Comparison of ENCODE assay signal across 5 cellular contexts in the genomic region with DNA sequence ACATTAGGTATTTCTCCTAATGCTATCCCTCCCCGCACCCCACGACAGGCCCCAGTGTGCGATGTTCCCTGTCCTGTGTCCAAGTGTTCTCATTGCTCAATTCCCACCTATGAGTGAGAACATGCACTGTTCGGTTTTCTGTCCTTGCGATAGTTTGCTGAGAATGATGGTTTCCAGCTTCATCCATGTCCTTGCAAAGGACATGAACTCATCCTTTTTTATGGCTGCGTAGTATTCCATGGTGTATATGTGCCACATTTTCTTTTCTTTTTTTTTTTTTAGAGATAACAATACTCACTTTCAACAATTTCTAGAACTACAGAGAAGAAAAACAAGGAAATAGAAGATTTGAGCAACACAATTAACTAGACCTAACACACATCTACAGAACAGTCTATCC. TPM values are rescaled to one million over a fixed set of nuclear protein-coding genes. Genes with fewer than 3 reads are reported as not detected.
A peak's percentile ranks its signal among the peaks of the same experiment; 100 is the strongest.
DNase-seq lines count a peak whose midpoint lies in the region; ATAC-seq, FAIRE-seq and TF ChIP-seq lines count a peak whose summit lies in the region.
"Not testable (repeated sequence)": the region's sequence is repeated elsewhere in the genome, so short reads cannot be mapped to it uniquely, and the experiment has no call there.

No MANE protein-coding gene starts in this region.

- TF ChIP-seq POLR2A in K562 (conservative IDR thresholded peaks at IDR 0.05), result not testable (repeated sequence)

- not testable (repeated sequence) for H3K4me3 ChIP-seq in HEK293 (ENCODE audit: low read depth, low read length); K562

- H3K9me3 ChIP-seq in HEK293 (ENCODE audit: control insufficient read depth, insufficient read depth, low read depth, low read length); K562 (replicated peaks; ENCODE audit: control insufficient read depth, insufficient read depth, low read depth, low read length): not testable (repeated sequence)

- not testable (repeated sequence) for H3K4me1 ChIP-seq in HEK293 (ENCODE audit: control insufficient read depth, insufficient read depth, low read length); K562 (replicated peaks in 1 of 2; ENCODE audit: control insufficient read depth in 2 of 2, insufficient read depth in 2 of 2, low read length in 2 of 2); foreskin keratinocyte

- not testable (repeated sequence) for H3K27ac ChIP-seq in HEK293 (ENCODE audit: extremely low read depth, low read depth, low read length); K562 (ENCODE audit: extremely low read depth, low read depth, low read length); foreskin keratinocyte

- not testable (repeated sequence) for H3K36me3 ChIP-seq in HEK293 (ENCODE audit: control insufficient read depth in 2 of 2, insufficient read depth in 1 of 2, low read length in 2 of 2); K562 (ENCODE audit: control insufficient read depth, insufficient read depth, low read length)

- DNase-seq in K562 (ENCODE audit: extremely low read depth in 1 of 4, low spot score in 3 of 4); endothelial cell (ENCODE audit: low spot score); foreskin keratinocyte: not testable (repeated sequence)

- TF ChIP-seq EP300 in K562 (IDR thresholded peaks at IDR 0.05; ENCODE audit: low read length), result not testable (repeated sequence)

- H3K27ac Mint-ChIP-seq in endothelial cell (ENCODE audit: unreplicated experiment), result not testable (repeated sequence)

- WGBS in K562 (ENCODE audit: insufficient coverage, low coverage, missing lambda C conversion rate), result 28% methylated on average over 5 of the region's 6 CpGs

- not testable (repeated sequence) for H2AFZ ChIP-seq in K562 (ENCODE audit: low read depth, low read length)

- not testable (repeated sequence) for TF ChIP-seq RAD21 in K562 (CRISPR knock-in tag; conservative IDR thresholded peaks at IDR 0.05 in 1 of 2, IDR thresholded peaks at IDR 0.05 in 1 of 2)

- H3K9me3 Mint-ChIP-seq in endothelial cell (ENCODE audit: unreplicated experiment), result not testable (repeated sequence)

- H3K79me2 ChIP-seq in K562 (ENCODE audit: control insufficient read depth, insufficient read depth, low read length), result not testable (repeated sequence)

- ATAC-seq in SK-N-SH treated with all-trans-retinoic acid at 6 μM for 48 hours, K562: not testable (repeated sequence)
- peak; percentile 44 for ATAC-seq in foreskin keratinocyte

- peaks cover 19% of the 10 kb centered on the region for H3K36me3 Mint-ChIP-seq in endothelial cell (ENCODE audit: low read depth, unreplicated experiment)

- not testable (repeated sequence) for FAIRE-seq in K562 (lab: Jason Lieb, UNC)

- H3K9ac ChIP-seq in K562 (ENCODE audit: insufficient read depth in 1 of 2, low read depth in 2 of 2, low read length in 2 of 2), result not testable (repeated sequence)

- CTCF ChIA-PET in HEK293 (lab: Yijun Ruan, JAX); K562 (lab: Yijun Ruan, JAX; ENCODE audit: low intra/inter-chr PET ratio): not testable (repeated sequence)

- not testable (repeated sequence) for TF ChIP-seq CTCF in HEK293 (tag by site-specific recombination; IDR thresholded peaks at IDR 0.05); K562 (IDR thresholded peaks at IDR 0.05 in 2 of 3, conservative IDR thresholded peaks at IDR 0.05 in 1 of 3; ENCODE audit: insufficient read depth in 2 of 3, low read depth in 1 of 3, low read length in 3 of 3); endothelial cell (IDR thresholded peaks at IDR 0.05; ENCODE audit: unreplicated experiment); foreskin keratinocyte (conservative IDR thresholded peaks at IDR 0.05)

- H3K27me3 Mint-ChIP-seq in endothelial cell (ENCODE audit: unreplicated experiment), result not testable (repeated sequence)

- not testable (repeated sequence) for H3K9me1 ChIP-seq in K562 (ENCODE audit: control insufficient read depth, insufficient read depth, low read length)

- not testable (repeated sequence) for BruUV-seq in K562 (replicated peaks; lab: Mats Ljungman, UMichigan)

- H3K4me3 Mint-ChIP-seq in endothelial cell (ENCODE audit: unreplicated experiment), result peak overlapping the region; percentile 15

- intact Hi-C loops in K562 (cut with micrococcal nuclease), result not testable (repeated sequence)

- peaks cover 3 to 13% of the 10 kb centered on the region in 2 experiments; a peak in 3 of 5 replicates for H3K27me3 ChIP-seq in K562 (ENCODE audit: control insufficient read depth in 2 of 2, insufficient read depth in 2 of 2, low read length in 2 of 2)
- not testable (repeated sequence) for H3K27me3 ChIP-seq in foreskin keratinocyte

- POLR2A ChIA-PET in HEK293 (lab: Yijun Ruan, JAX), result not testable (repeated sequence)
- POLR2A ChIA-PET in K562 (lab: Yijun Ruan, JAX), result interaction anchor here (1.0 kb wide), 1 partner anchor 9 kb away, joined by 4 read pairs; no protein-coding TSS in a partner anchor

- peaks cover 35% of the 10 kb centered on the region for H3K4me1 Mint-ChIP-seq in endothelial cell (ENCODE audit: unreplicated experiment)

- in situ Hi-C loops in K562 (cut with MboI), result not testable (repeated sequence)

- H3K4me2 ChIP-seq in K562 (ENCODE audit: insufficient read depth, low read length), result not testable (repeated sequence)

- not testable (repeated sequence) for H4K20me1 ChIP-seq in K562 (replicated peaks; ENCODE audit: control insufficient read depth, insufficient read depth, low read length)

TF ChIP-seq in SK-N-SH treated with all-trans-retinoic acid at 6 μM for 48 hours, 23 proteins besides CTCF, POLR2A, EP300 and RAD21:
- peak; percentile 22; the same call in 1 of the 2 replicates for TF ChIP-seq ZNF8 (CRISPR knock-in tag; IDR thresholded peaks at IDR 0.05)

TF ChIP-seq in K562, 482 proteins besides CTCF, POLR2A, EP300 and RAD21:
- TF ChIP-seq BCOR (IDR thresholded peaks at IDR 0.05) (0 out of 2 replicates have a peak, but pooled peaks have one; percentile 22), ZNF146 (CRISPR knock-in tag; IDR thresholded peaks at IDR 0.05; ENCODE audit: unreplicated experiment) (peak; percentile 91), RBM25 (IDR thresholded peaks at IDR 0.05; ENCODE audit: low read depth, low read length, severe bottlenecking) (peak; percentile 47)

RNA-seq across cellular contexts. Expression of gene DISC1, which starts 19.0 kb away (rescaled TPM):
- 0.37 and 0.74 TPM in 2 replicates for total RNA-seq in K562 (2011; cell fraction: chromatin; rRNA removed; ENCODE audit: low replicate concordance)
- total RNA-seq in K562 (2011; cell fraction: nucleolus; rRNA removed), result 0.17 and 0.26 TPM in 2 replicates
- 0.15 and 0.31 TPM in 2 replicates for total RNA-seq in K562 (2011; cell fraction: nucleoplasm; rRNA removed)
- total RNA-seq in K562 (2014; rRNA removed) (0.04 and 0.09 TPM in 2 replicates), K562 (2014; rRNA removed; fragmentation: Illumina TruSeq; extraction: Trizol) (0.10 and 0.11 TPM in 2 replicates), K562 (2015; rRNA removed; fragmentation: Illumina TruSeq; extraction: Trizol) (0.07 and 0.08 TPM in 2 replicates), K562 (2021) (0.09 and 0.16 TPM in 2 replicates), endothelial cell (ENCODE audit: unreplicated experiment) (82.5 TPM), foreskin keratinocyte (0.60 and 1.1 TPM in 2 replicates)
- polyA plus RNA-seq in K562 (2011; rRNA removed) (0.08 TPM in 2 replicates), K562 (2014; fragmentation: Illumina TruSeq; extraction: Trizol) (0.01 and 0.03 TPM in 2 replicates), K562 (2014; fragmentation: Nextera tagmentation; extraction: Ambion mirVana) (under 1 TPM in 1 of 2 experiments, not detected in 1; 0.01 TPM), K562 (2014; rRNA removed) (0.03 TPM in 1 of 2 replicates, not detected in the other), foreskin keratinocyte (0.10 and 0.20 TPM in 2 replicates)
- 0.04 TPM in 1 of 2 replicates, not detected in the other for polyA plus RNA-seq in K562 (2011; cell fraction: cytosol; rRNA removed)
- polyA plus RNA-seq in K562 (2011; cell fraction: nucleus; rRNA removed), result 0.10 and 0.33 TPM in 2 replicates
- polyA plus RNA-seq in K562 (2012), result 0.05 and 0.33 TPM in 2 replicates
- polyA minus RNA-seq in K562 (2011; rRNA and poly(A)+ RNA removed), result 0.18 TPM in 2 replicates
- not detected in 2 replicates for polyA minus RNA-seq in K562 (2011; cell fraction: cytosol; rRNA and poly(A)+ RNA removed)
- polyA minus RNA-seq in K562 (2011; cell fraction: nucleus; rRNA and poly(A)+ RNA removed), result 0.27 and 1.00 TPM in 2 replicates

Comparison
In these comparisons a context has a peak if more than half of its experiments do, and no peak if none do; other contexts are left out.
1. RNA of gene DISC1, which starts 19.0 kb away (total RNA-seq): 82.5 TPM in endothelial cell (single experiment); 0.60 to 1.1 TPM in foreskin keratinocyte and 0.04 to 0.74 TPM in K562; every median in the first group is over 10 times any median in the second.